ENCODE assay signal across 8 cellular contexts in genomic region chr10:60778978-60779668, GRCh38. TPM values are rescaled to one million over a fixed set of nuclear protein-coding genes. Genes with fewer than 3 reads are reported as not detected.
DNase-seq lines count a peak whose midpoint lies in the region; ATAC-seq, FAIRE-seq and TF ChIP-seq lines count a peak whose summit lies in the region.

No MANE protein-coding gene starts in this region.

- DNase-seq in CD14-positive monocyte (ENCODE audit: low spot score) (no peak), astrocyte (ENCODE audit: low read depth) (no peak), mesendoderm (no peak), HuH-7 (ENCODE audit: low spot score) (no peak), GM10266 (ENCODE audit: extremely low spot score) (no peak), body of pancreas (no peak)

- H3K18ac ChIP-seq in mesendoderm (ENCODE audit: low read length) = peak overlapping the region; percentile 99

- no peak overlapping the region for H2AFZ ChIP-seq in astrocyte (ENCODE audit: low read depth, low read length)

- H3K56ac ChIP-seq in mesendoderm (ENCODE audit: low read length) = peak overlapping the region; percentile 98

- no peak for FAIRE-seq in astrocyte (lab: Jason Lieb, UNC)

- H3K36me3 ChIP-seq in astrocyte (ENCODE audit: insufficient read depth, low read length) (peaks cover 4% of the 10 kb centered on the region), mesendoderm (ENCODE audit: control insufficient read depth, insufficient read depth, low read length) (peaks cover 2% of the 10 kb centered on the region), body of pancreas (replicated peaks in 1 of 2; ENCODE audit: insufficient read depth in 1 of 2, low read depth in 2 of 2) (no peaks in the 10 kb centered on the region)

- peak overlapping the region; percentile 69 for H3K23ac ChIP-seq in mesendoderm (ENCODE audit: low read length)

- WGBS in mesendoderm (ENCODE audit: extremely low coverage, insufficient coverage, low lambda C conversion rate) = no CpG with 5 or more reads among the region's 14 CpGs
- WGBS in body of pancreas, 2 donors = 1 to 4% methylated on average over 9 to 14 of the region's 14 CpGs

- H4K20me1 ChIP-seq in astrocyte (ENCODE audit: insufficient read depth, low read length) = no peaks in the 10 kb centered on the region

- intact Hi-C loops in CD14-positive monocyte (cut with micrococcal nuclease) (loop anchor here in 1 of 2 donors (10.0 kb wide), 2 partner anchors 114 to 616 kb away; no protein-coding TSS in a partner anchor), body of pancreas (cut with DNase I) (no loop called here)

- no peak overlapping the region for H4K8ac ChIP-seq in mesendoderm (ENCODE audit: low read depth, low read length)

- peaks cover 31% of the 10 kb centered on the region for H3K4me1 Mint-ChIP-seq in CD14-positive monocyte
- H3K4me1 Mint-ChIP-seq in astrocyte (ENCODE audit: low read depth, unreplicated experiment) = peaks cover 9% of the 10 kb centered on the region

- peaks cover 0 to 1% (median 0%) of the 10 kb centered on the region in 3 donors for H3K27me3 Mint-ChIP-seq in CD14-positive monocyte (ENCODE audit: low read depth in 3 of 3)
- H3K27me3 Mint-ChIP-seq in astrocyte (ENCODE audit: low read depth, unreplicated experiment) = no peaks in the 10 kb centered on the region

- H2BK15ac ChIP-seq in mesendoderm (replicated peaks; ENCODE audit: low read depth) = no peak overlapping the region

- no peaks in the 10 kb centered on the region for H3K9me3 ChIP-seq in astrocyte (ENCODE audit: insufficient read depth, low read depth, low read length)
- H3K9me3 ChIP-seq in body of pancreas = no peaks in the 10 kb centered on the region

- no peak overlapping the region for H4K5ac ChIP-seq in mesendoderm (ENCODE audit: low read length)

- peaks cover 59% of the 10 kb centered on the region for H3K79me2 ChIP-seq in astrocyte (ENCODE audit: insufficient read depth, low read length)
- H3K79me2 ChIP-seq in mesendoderm (ENCODE audit: control insufficient read depth, insufficient read depth, low read length) = peaks cover 36% of the 10 kb centered on the region

- no peak overlapping the region for H2AK5ac ChIP-seq in mesendoderm (ENCODE audit: low read length)

- H3K9ac ChIP-seq in astrocyte (ENCODE audit: low read length) (peak overlapping the region; percentile 90), mesendoderm (ENCODE audit: low read length) (peak overlapping the region; percentile 99)

- H3K27ac Mint-ChIP-seq in CD14-positive monocyte (no peak overlapping the region), astrocyte (ENCODE audit: unreplicated experiment) (no peak overlapping the region)

- peak overlapping the region; percentile 100 for H3K4ac ChIP-seq in mesendoderm (ENCODE audit: low read depth, low read length)

- no peaks in the 10 kb centered on the region for H3K79me1 ChIP-seq in mesendoderm (ENCODE audit: low read length)

- ATAC-seq in GM19328 (IDR thresholded peaks at IDR 0.05; ENCODE audit: unreplicated experiment) (peak; percentile 13), HG03521 (IDR thresholded peaks at IDR 0.05; ENCODE audit: unreplicated experiment) (peak; percentile 14), body of pancreas (no peak)

- H3K4me3 ChIP-seq in astrocyte (ENCODE audit: insufficient read depth, low read depth, low read length) (peak overlapping the region; percentile 84), mesendoderm (ENCODE audit: low read length) (peak overlapping the region; percentile 96), body of pancreas (no peak overlapping the region)

- H3K4me1 ChIP-seq in astrocyte (ENCODE audit: insufficient read depth, low read length) (peaks cover 5% of the 10 kb centered on the region), mesendoderm (ENCODE audit: control insufficient read depth, low read depth, low read length) (peaks cover 2% of the 10 kb centered on the region), body of pancreas (peaks cover 8% of the 10 kb centered on the region)

- H3K27ac ChIP-seq in astrocyte (ENCODE audit: low read depth, low read length) (peak overlapping the region; percentile 78), mesendoderm (ENCODE audit: low read depth, low read length) (peak overlapping the region; percentile 90), body of pancreas (no peak overlapping the region)

- H3K4me3 Mint-ChIP-seq in CD14-positive monocyte = peak overlapping the region; percentile 93 to 97
- H3K4me3 Mint-ChIP-seq in astrocyte (ENCODE audit: unreplicated experiment) = peak overlapping the region; percentile 95

- H3K27me3 ChIP-seq in astrocyte (ENCODE audit: insufficient read depth, low read length) (no peaks in the 10 kb centered on the region), mesendoderm (ENCODE audit: insufficient read depth, low read length, poor library complexity) (no peaks in the 10 kb centered on the region), body of pancreas (no peaks in the 10 kb centered on the region)

- peaks cover 0 to 2% (median 0%) of the 10 kb centered on the region in 7 donors for H3K9me3 Mint-ChIP-seq in CD14-positive monocyte
- no peaks in the 10 kb centered on the region for H3K9me3 Mint-ChIP-seq in astrocyte (ENCODE audit: unreplicated experiment)

- no peak for TF ChIP-seq POLR2A in body of pancreas (IDR thresholded peaks at IDR 0.05)

- H3K4me2 ChIP-seq in astrocyte (ENCODE audit: low read length) (peak overlapping the region; percentile 84), mesendoderm (ENCODE audit: low read length) (peak overlapping the region; percentile 46)

- peak overlapping the region; percentile 94 for H2BK120ac ChIP-seq in mesendoderm (ENCODE audit: low read depth, low read length)

- no peak for TF ChIP-seq CTCF in CD14-positive monocyte (IDR thresholded peaks at IDR 0.05)
- TF ChIP-seq CTCF in astrocyte (IDR thresholded peaks at IDR 0.05; ENCODE audit: insufficient read depth, low read depth, low read length) = no peak
- no peak for TF ChIP-seq CTCF in GM10266 (IDR thresholded peaks at IDR 0.05; ENCODE audit: control insufficient read depth, insufficient read depth, low read depth, missing control alignments)
- TF ChIP-seq CTCF in body of pancreas (IDR thresholded peaks at IDR 0.05) = no peak

- H3K36me3 Mint-ChIP-seq in CD14-positive monocyte (peaks cover 4 to 10% of the 10 kb centered on the region in 2 donors), astrocyte (ENCODE audit: low read depth, unreplicated experiment) (no peaks in the 10 kb centered on the region)

- peak overlapping the region; percentile 27 for H2BK5ac ChIP-seq in mesendoderm (ENCODE audit: low read length)

RNA-seq across cellular contexts. Expression of gene CDK1, which starts 0.8 kb away (rescaled TPM):
- under 1 TPM; 0.08 to 0.09 TPM for polyA plus RNA-seq in CD14-positive monocyte
- 4.1 and 6.6 TPM in 2 replicates for total RNA-seq in astrocyte
- polyA plus RNA-seq in mesendoderm (2013, experiment 1 of 2) = 80.6 TPM
- 81.4 TPM for polyA plus RNA-seq in mesendoderm (2013, experiment 2 of 2)
- under 1 TPM in 1 of 2 donors, not detected in 1; 0.66 TPM for total RNA-seq in body of pancreas

Comparison
In these comparisons a context has a peak if more than half of its experiments do, and no peak if none do; other contexts are left out.
1. H3K27ac ChIP-seq: peak in astrocyte (single experiment) and mesendoderm (single experiment); none in body of pancreas (0 of 4).
2. H3K4me3 ChIP-seq: peak in astrocyte (single experiment) and mesendoderm (single experiment); none in body of pancreas (0 of 2).